ENCODE assay signal across 3 cellular contexts in the genomic region with DNA sequence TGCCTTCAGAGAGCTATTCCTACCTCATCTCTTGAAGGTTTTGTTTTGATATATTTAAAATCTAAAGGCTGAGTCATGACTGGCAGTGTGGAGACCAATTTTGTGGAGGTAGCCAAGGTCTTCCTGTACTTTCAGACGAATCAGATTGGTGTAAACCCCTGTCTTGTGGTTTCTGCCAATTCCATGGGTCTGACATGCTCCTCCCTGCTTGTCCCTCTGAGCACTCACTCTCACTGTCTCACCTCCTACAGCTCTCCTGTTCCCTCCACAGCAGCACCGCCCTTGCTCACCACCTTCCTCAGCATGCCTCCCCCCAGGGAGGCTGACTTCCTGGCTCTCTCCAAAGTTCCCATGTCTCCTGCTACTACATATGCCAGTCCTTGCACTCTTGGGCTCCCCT.
TF ChIP-seq lines count a peak whose summit lies in the region.

No MANE protein-coding gene starts in this region.

TF ChIP-seq in A549, 52 proteins besides CTCF, POLR2A, EP300 and RAD21 (continued from another document):
- TF ChIP-seq RFX5 (IDR thresholded peaks at IDR 0.05) = no peak
- no peak for TF ChIP-seq SMC3 (IDR thresholded peaks at IDR 0.05)
- TF ChIP-seq POLR2AphosphoS2 (conservative IDR thresholded peaks at IDR 0.05; ENCODE audit: low read length) = no peak
- no peak for TF ChIP-seq JUNB (IDR thresholded peaks at IDR 0.05)
- TF ChIP-seq ZSCAN20 (CRISPR knock-in tag; IDR thresholded peaks at IDR 0.05) = no peak
- TF ChIP-seq CHD4 (IDR thresholded peaks at IDR 0.05; ENCODE audit: borderline replicate concordance) = no peak
- TF ChIP-seq HOXB13 (CRISPR knock-in tag; IDR thresholded peaks at IDR 0.05; ENCODE audit: low read depth) = no peak

TF ChIP-seq in HCT116, 20 proteins besides CTCF, POLR2A, EP300 and RAD21 (continued from another document):
- TF ChIP-seq FOSL1 (IDR thresholded peaks at IDR 0.05; ENCODE audit: low read depth) (no peak), EGR1 (IDR thresholded peaks at IDR 0.05; ENCODE audit: low read depth) (no peak), JUND (IDR thresholded peaks at IDR 0.05) (no peak), CBX3 (IDR thresholded peaks at IDR 0.05; ENCODE audit: low read depth) (no peak), ZBTB33 (IDR thresholded peaks at IDR 0.05; ENCODE audit: extremely low read depth, insufficient replicate concordance, low read length) (no peak), SP1 (IDR thresholded peaks at IDR 0.05; ENCODE audit: low read depth) (no peak; the same call in 1 of the 2 replicates), ZFX (IDR thresholded peaks at IDR 0.05) (no peak), SIN3A (IDR thresholded peaks at IDR 0.05; ENCODE audit: low read depth) (no peak)

TF ChIP-seq in SK-N-SH, 30 proteins besides CTCF, POLR2A, EP300 and RAD21 (continued from another document):
- no peak for TF ChIP-seq REST (IDR thresholded peaks at IDR 0.05; ENCODE audit: low read depth, low read length)
